In genomic region chr16:89523680-89524344, GRCh38 we compare ENCODE assay signal across 20 cellular contexts. TPM values are rescaled to one million over a fixed set of nuclear protein-coding genes. Genes with fewer than 3 reads are reported as not detected.
A peak's percentile ranks its signal among the peaks of the same experiment; 100 is the strongest.
DNase-seq lines count a peak whose midpoint lies in the region; ATAC-seq and TF ChIP-seq lines count a peak whose summit lies in the region.
"Had no signal": no experiment of that assay in that cellular context is flagged by ENCODE, and none has a peak within 500 bp of the region (broad histone marks: within the 10 kb centered on the region; RNA-seq: fewer than 3 reads in every experiment).

No MANE protein-coding gene starts in this region.

- H3K9me3 ChIP-seq in lower lobe of right lung (no peaks in the 10 kb centered on the region), upper lobe of left lung (no peaks in the 10 kb centered on the region)
- H3K9me3 ChIP-seq: SJCRH30 had no signal

- H3K79me1 ChIP-seq in mesendoderm (ENCODE audit: low read length), result peaks cover 14% of the 10 kb centered on the region

- no peak overlapping the region for H2BK15ac ChIP-seq in mesendoderm (replicated peaks; ENCODE audit: low read depth)

- no peak overlapping the region for H2BK120ac ChIP-seq in mesendoderm (ENCODE audit: low read depth, low read length)

- H3K27me3 ChIP-seq in lower lobe of right lung (ENCODE audit: low read depth) (no peaks in the 10 kb centered on the region), upper lobe of left lung (no peaks in the 10 kb centered on the region), mesendoderm (ENCODE audit: insufficient read depth, low read length, poor library complexity) (no peaks in the 10 kb centered on the region)
- H3K27me3 ChIP-seq: SJCRH30 had no signal

- H3K18ac ChIP-seq in mesendoderm (ENCODE audit: low read length), result no peak overlapping the region

- no peak overlapping the region for H3K23ac ChIP-seq in mesendoderm (ENCODE audit: low read length)

- no peak overlapping the region for H4K5ac ChIP-seq in mesendoderm (ENCODE audit: low read length)

- peaks cover 94% of the 10 kb centered on the region for H3K36me3 ChIP-seq in lower lobe of right lung
- peaks cover 36 to 90% (median 61%) of the 10 kb centered on the region in 4 donors for H3K36me3 ChIP-seq in upper lobe of left lung
- peaks cover 13% of the 10 kb centered on the region for H3K36me3 ChIP-seq in mesendoderm (ENCODE audit: control insufficient read depth, insufficient read depth, low read length)

- no peak overlapping the region for H3K56ac ChIP-seq in mesendoderm (ENCODE audit: low read length)

- H3K9ac ChIP-seq in mesendoderm (ENCODE audit: low read length), result no peak overlapping the region

- 63 to 81% methylated on average over 31 to 32 of the region's 32 CpGs for WGBS in upper lobe of left lung, 2 donors
- no CpG with 5 or more reads among the region's 32 CpGs for WGBS in mesendoderm (ENCODE audit: extremely low coverage, insufficient coverage, low lambda C conversion rate)

- peak in 1 of 4 donors; percentile 9 for TF ChIP-seq POLR2A in upper lobe of left lung (IDR thresholded peaks at IDR 0.05)

- DNase-seq in dermis blood vessel endothelial cell, result peak; percentile 89
- DNase-seq in left ventricle myocardium superior, result no peak
- no peak for DNase-seq in lower lobe of right lung
- DNase-seq in upper lobe of left lung, result peak; percentile 27 to 72
- no peak for DNase-seq in KG1 (lab: John Stamatoyannopoulos, UW)
- DNase-seq in mesendoderm, result no peak
- no peak for DNase-seq in GDM1 (lab: John Stamatoyannopoulos, UW)
- DNase-seq: ACHN, DMS79, H7, HFFc6, KBM-7, NCI-H1417 treated with DMSO at 0.1 percent for 48 hours, NCI-H187 treated with DMSO at 0.1 percent for 48 hours, NCI-H226, NCI-H524 treated with DMSO at 0.1 percent for 48 hours, PC-9, SJCRH30 had no signal

- H2AK5ac ChIP-seq in mesendoderm (ENCODE audit: low read length), result no peak overlapping the region

- intact Hi-C loops in left ventricle myocardium superior (cut with micrococcal nuclease) (no loop called here), lower lobe of right lung (cut with DNase I) (no loop called here)

- no peak overlapping the region for H3K4me2 ChIP-seq in mesendoderm (ENCODE audit: low read length)
- H3K4me2 ChIP-seq: PC-9 had no signal

- peak overlapping the region; percentile 36 for H3K4me3 ChIP-seq in lower lobe of right lung
- H3K4me3 ChIP-seq in upper lobe of left lung, result peak overlapping the region in 3 of 4 donors; percentile 32 to 38 (median 34)
- H3K4me3 ChIP-seq in mesendoderm (ENCODE audit: low read length), result no peak overlapping the region
- H3K4me3 ChIP-seq: PC-9, SJCRH30 had no signal

- peaks cover 12% of the 10 kb centered on the region for H3K79me2 ChIP-seq in mesendoderm (ENCODE audit: control insufficient read depth, insufficient read depth, low read length)

- no peak overlapping the region for H3K4ac ChIP-seq in mesendoderm (ENCODE audit: low read depth, low read length)

- H3K4me1 ChIP-seq in lower lobe of right lung, result peaks cover 12% of the 10 kb centered on the region
- peaks cover 0 to 11% (median 2%) of the 10 kb centered on the region in 4 donors for H3K4me1 ChIP-seq in upper lobe of left lung
- H3K4me1 ChIP-seq in mesendoderm (ENCODE audit: control insufficient read depth, low read depth, low read length), result no peaks in the 10 kb centered on the region

- no peak for TF ChIP-seq CTCF in lower lobe of right lung (IDR thresholded peaks at IDR 0.05)
- TF ChIP-seq CTCF in upper lobe of left lung (IDR thresholded peaks at IDR 0.05), result peak in 2 of 6 experiments; percentile 8 to 13

- H4K8ac ChIP-seq in mesendoderm (ENCODE audit: low read depth, low read length), result no peak overlapping the region

- no peak for TF ChIP-seq EP300 in upper lobe of left lung (IDR thresholded peaks at IDR 0.05)

- H3K27ac ChIP-seq in lower lobe of right lung (peak overlapping the region; percentile 27), upper lobe of left lung (peak overlapping the region in 3 of 4 donors; percentile 57 to 66 (median 59)), mesendoderm (ENCODE audit: low read depth, low read length) (no peak overlapping the region)
- H3K27ac ChIP-seq: C4-2B, PC-9, RWPE1, SJCRH30 had no signal

- no peak overlapping the region for H2BK5ac ChIP-seq in mesendoderm (ENCODE audit: low read length)

- ATAC-seq in left ventricle myocardium superior, result peak; percentile 21
- peak in 1 of 2 donors; percentile 31 for ATAC-seq in lower lobe of right lung
- no peak for ATAC-seq in upper lobe of left lung (ENCODE audit: low FRiP score in 2 of 2)

RNA-seq across cellular contexts. Expression of gene SPG7, which starts 15.6 kb away (rescaled TPM):
- total RNA-seq in dermis blood vessel endothelial cell (145 and 170 TPM in 2 replicates), left ventricle myocardium superior (108 TPM), lower lobe of right lung (98.8 TPM), upper lobe of left lung (100 to 1,000 TPM in 4 of 6 donors, 10 to 100 TPM in 2; 72.6 to 419 (median 111) TPM)
- polyA plus RNA-seq in mesendoderm (2013, experiment 1 of 2), result 34.3 TPM
- polyA plus RNA-seq in mesendoderm (2013, experiment 2 of 2), result 33.7 TPM

RNA-seq across cellular contexts. Expression of gene ANKRD11, which starts 33.5 kb away (rescaled TPM):
- total RNA-seq in dermis blood vessel endothelial cell (55.5 and 72.0 TPM in 2 replicates), left ventricle myocardium superior (75.2 TPM), lower lobe of right lung (127 TPM), upper lobe of left lung (100 to 1,000 TPM in 5 of 6 donors, 10 to 100 TPM in 1; 92.4 to 313 (median 134) TPM)
- 92.2 TPM for polyA plus RNA-seq in mesendoderm (2013, experiment 1 of 2)
- 93.3 TPM for polyA plus RNA-seq in mesendoderm (2013, experiment 2 of 2)

RNA-seq across cellular contexts. Expression of gene RPL13, which starts 36.7 kb away (rescaled TPM):
- total RNA-seq in dermis blood vessel endothelial cell (1,818 and 3,550 TPM in 2 replicates), left ventricle myocardium superior (1,029 TPM), lower lobe of right lung (1,727 TPM), upper lobe of left lung (1,000 to 10,000 TPM; 1,332 to 3,837 (median 2,323) TPM)
- polyA plus RNA-seq in mesendoderm (2013, experiment 1 of 2), result 2,707 TPM
- 2,724 TPM for polyA plus RNA-seq in mesendoderm (2013, experiment 2 of 2)

RNA-seq across cellular contexts. Expression of gene CPNE7, which starts 51.7 kb away (rescaled TPM):
- total RNA-seq in dermis blood vessel endothelial cell, result 0.85 and 2.6 TPM in 2 replicates
- not detected for total RNA-seq in left ventricle myocardium superior
- 0.35 TPM for total RNA-seq in lower lobe of right lung
- 10 to 100 TPM in 1 of 6 donors, 1 to 10 TPM in 3, not detected in 2; 1.4 to 14.7 (median 3.6) TPM for total RNA-seq in upper lobe of left lung
- polyA plus RNA-seq in mesendoderm (2013, experiment 1 of 2), result 1.5 TPM
- polyA plus RNA-seq in mesendoderm (2013, experiment 2 of 2), result 0.95 TPM
- total RNA-seq: SJCRH30 had no signal

Comparison
In these comparisons a context has a peak if more than half of its experiments do, and no peak if none do; other contexts are left out.
1. DNase-seq: peak in dermis blood vessel endothelial cell (single experiment) and upper lobe of left lung (2 of 2); none in left ventricle myocardium superior (single experiment), lower lobe of right lung (single experiment), KG1 (single experiment), mesendoderm (single experiment) and GDM1 (single experiment).